20 cellular contexts compared by ENCODE assay signal in genomic region chr22:49012695-49013094, GRCh38.
DNase-seq lines count a peak whose midpoint lies in the region; ATAC-seq and TF ChIP-seq lines count a peak whose summit lies in the region.
"Had no signal": no experiment of that assay in that cellular context is flagged by ENCODE, and none has a peak within 500 bp of the region (broad histone marks: within the 10 kb centered on the region; RNA-seq: fewer than 3 reads in every experiment).

No MANE protein-coding gene starts in this region.

- no peaks in the 10 kb centered on the region for H3K79me2 ChIP-seq in hepatocyte

- WGBS in hepatocyte (ENCODE audit: low lambda C conversion rate, missing lambda C conversion rate): 64% methylated on average over 8 of the region's 8 CpGs
- 55 to 62% methylated on average over 8 of the region's 8 CpGs for WGBS in testis, 2 donors

- intact Hi-C loops in testis (cut with DNase I; ENCODE audit: low total_unique reads) (no loop called here), breast epithelium (cut with DNase I; ENCODE audit: low total_unique reads) (no loop called here)

- H3K27ac Mint-ChIP-seq in activated CD8-positive, alpha-beta memory T cell treated with anti-CD3 and anti-CD28 coated beads, Interleukin-2, amount 10 ng/mL, durations not matched to agents 7 days and 5 days: no peak overlapping the region
- H3K27ac Mint-ChIP-seq: B cell, CD14-positive monocyte had no signal

- H3K4me3 ChIP-seq in hepatocyte: no peak overlapping the region
- H3K4me3 ChIP-seq in testis: no peak overlapping the region
- H3K4me3 ChIP-seq in breast epithelium: no peak overlapping the region
- H3K4me3 ChIP-seq: A549 had no signal

- H2AFZ ChIP-seq in hepatocyte: no peak overlapping the region

- H3K4me1 Mint-ChIP-seq in activated CD8-positive, alpha-beta memory T cell treated with anti-CD3 and anti-CD28 coated beads, Interleukin-2, amount 10 ng/mL, durations not matched to agents 7 days and 5 days: no peaks in the 10 kb centered on the region
- H3K4me1 Mint-ChIP-seq: B cell, CD14-positive monocyte had no signal

- no peak for TF ChIP-seq POLR2A in testis (IDR thresholded peaks at IDR 0.05)
- no peak for TF ChIP-seq POLR2A in breast epithelium (IDR thresholded peaks at IDR 0.05)

- no peak for ATAC-seq in activated CD8-positive, alpha-beta memory T cell treated with anti-CD3 and anti-CD28 coated beads, Interleukin-2, amount 10 ng/mL, durations not matched to agents 7 days and 5 days
- ATAC-seq in GM18909 (IDR thresholded peaks at IDR 0.05; ENCODE audit: poor library complexity, unreplicated experiment): no peak
- ATAC-seq: A549, HCT116, Panc1 had no signal

- peak; percentile 16 for DNase-seq in activated CD8-positive, alpha-beta memory T cell treated with anti-CD3 and anti-CD28 coated beads, Interleukin-2, amount 10 ng/mL, durations not matched to agents 7 days and 5 days
- DNase-seq in activated CD8-positive, alpha-beta memory T cell treated with anti-CD3 and anti-CD28 coated beads, Interleukin-2, amount 50 U/mL, for 4 hours: no peak
- DNase-seq in hepatocyte (ENCODE audit: low spot score): no peak
- peak; percentile 15 for DNase-seq in testis
- DNase-seq in breast epithelium (ENCODE audit: low spot score in 2 of 2): no peak
- DNase-seq in NCI-H2081 treated with DMSO at 0.1 percent for 48 hours (lab: John Stamatoyannopoulos, UW): no peak
- DNase-seq: GOT3; KG1; NCI-H1092 treated with DMSO at 0.1 percent for 48 hours; NCI-H1694 treated with DMSO at 0.1 percent for 48 hours; NCI-H2107; NCI-H446 treated with DMSO at 0.1 percent for 48 hours; NK-92 treated with Interleukin-12 subunit alpha and Interleukin-12 subunit beta, amount 100 ng/mL, for 24 hours had no signal

- no peaks in the 10 kb centered on the region for H4K20me1 ChIP-seq in hepatocyte (ENCODE audit: insufficient read depth, poor library complexity, severe bottlenecking)

- H3K36me3 ChIP-seq in hepatocyte (replicated peaks; ENCODE audit: insufficient read depth, low read depth): no peaks in the 10 kb centered on the region
- no peaks in the 10 kb centered on the region for H3K36me3 ChIP-seq in testis (ENCODE audit: low read depth, missing control alignments)
- H3K36me3 ChIP-seq in breast epithelium: no peaks in the 10 kb centered on the region

- no peaks in the 10 kb centered on the region for H3K4me1 ChIP-seq in hepatocyte (ENCODE audit: insufficient read depth)
- peaks cover 40% of the 10 kb centered on the region for H3K4me1 ChIP-seq in testis
- no peaks in the 10 kb centered on the region for H3K4me1 ChIP-seq in breast epithelium
- H3K4me1 ChIP-seq: A549 had no signal

- no peaks in the 10 kb centered on the region for H3K9me3 Mint-ChIP-seq in activated CD8-positive, alpha-beta memory T cell treated with anti-CD3 and anti-CD28 coated beads, Interleukin-2, amount 10 ng/mL, durations not matched to agents 7 days and 5 days (ENCODE audit: low read depth)
- H3K9me3 Mint-ChIP-seq: CD14-positive monocyte had no signal

- no peaks in the 10 kb centered on the region for H3K9me2 ChIP-seq in hepatocyte (replicated peaks; ENCODE audit: insufficient read depth)

- H3K27me3 Mint-ChIP-seq in activated CD8-positive, alpha-beta memory T cell treated with anti-CD3 and anti-CD28 coated beads, Interleukin-2, amount 10 ng/mL, durations not matched to agents 7 days and 5 days: no peaks in the 10 kb centered on the region
- H3K27me3 Mint-ChIP-seq: B cell had no signal

- CTCF ChIA-PET in activated CD8-positive, alpha-beta memory T cell treated with anti-CD3 and anti-CD28 coated beads, Interleukin-2, amount 10 ng/mL, durations not matched to agents 7 days and 5 days (lab: Charles Lee): no interaction called here

- H3K27ac ChIP-seq in VCaP (0 out of 2 replicates have a peak overlapping the region, but pooled peaks have one; percentile 10), hepatocyte (peak overlapping the region; percentile 51), testis (no peak overlapping the region), breast epithelium (no peak overlapping the region)
- H3K27ac ChIP-seq: A549 had no signal

- H3K4me3 Mint-ChIP-seq in activated CD8-positive, alpha-beta memory T cell treated with anti-CD3 and anti-CD28 coated beads, Interleukin-2, amount 10 ng/mL, durations not matched to agents 7 days and 5 days: no peak overlapping the region
- H3K4me3 Mint-ChIP-seq: B cell, CD14-positive monocyte had no signal

- H3K27me3 ChIP-seq in hepatocyte (no peaks in the 10 kb centered on the region), testis (no peaks in the 10 kb centered on the region), breast epithelium (peaks cover 0 to 55% of the 10 kb centered on the region in 2 donors)

- H3K4me2 ChIP-seq in hepatocyte: no peak overlapping the region
- H3K4me2 ChIP-seq: A549 had no signal

- TF ChIP-seq CTCF in VCaP (conservative IDR thresholded peaks at IDR 0.05) (no peak), hepatocyte (IDR thresholded peaks at IDR 0.05; ENCODE audit: poor library complexity) (no peak), testis (IDR thresholded peaks at IDR 0.05) (no peak), breast epithelium (IDR thresholded peaks at IDR 0.05) (no peak)

- H3K36me3 Mint-ChIP-seq in activated CD8-positive, alpha-beta memory T cell treated with anti-CD3 and anti-CD28 coated beads, Interleukin-2, amount 10 ng/mL, durations not matched to agents 7 days and 5 days: no peaks in the 10 kb centered on the region
- H3K36me3 Mint-ChIP-seq: CD14-positive monocyte had no signal

- H3K9me3 ChIP-seq in hepatocyte (ENCODE audit: low read depth) (no peaks in the 10 kb centered on the region), testis (no peaks in the 10 kb centered on the region), breast epithelium (no peaks in the 10 kb centered on the region)
- H3K9me3 ChIP-seq: A549 had no signal

Comparison
In these comparisons a context has a peak if more than half of its experiments do, and no peak if none do; other contexts are left out.
1. DNase-seq: peak in activated CD8-positive, alpha-beta memory T cell treated with anti-CD3 and anti-CD28 coated beads, Interleukin-2, amount 10 ng/mL, durations not matched to agents 7 days and 5 days (single experiment) and testis (single experiment); none in activated CD8-positive, alpha-beta memory T cell treated with anti-CD3 and anti-CD28 coated beads, Interleukin-2, amount 50 U/mL, for 4 hours (single experiment), hepatocyte (single experiment), breast epithelium (0 of 2) and NCI-H2081 treated with DMSO at 0.1 percent for 48 hours (single experiment).
2. H3K27ac ChIP-seq: peak in VCaP (single experiment) and hepatocyte (single experiment); none in testis (0 of 2) and breast epithelium (0 of 2).